In genomic region chr1:168735987-168736386, GRCh38 we compare ENCODE assay signal across 22 cellular contexts.
"Had no signal": no experiment of that assay in that cellular context is flagged by ENCODE, and none has a peak within 500 bp of the region (broad histone marks: within the 10 kb centered on the region; RNA-seq: fewer than 3 reads in every experiment).

No MANE protein-coding gene starts in this region.

- DNase-seq: stimulated activated CD4-positive, alpha-beta T cell treated with anti-CD3 and anti-CD28 coated beads, Interleukin-2, amount 100 ng/mL, for 48 hours; stimulated activated CD4-positive, alpha-beta T cell treated with anti-CD3 and anti-CD28 coated beads, Interleukin-4, amount 100 ng/mL, for 1 hour; stimulated activated CD4-positive, alpha-beta T cell treated with anti-CD3 and anti-CD28 coated beads, Interleukin-4, amount 100 ng/mL, for 24 hours; stimulated activated CD4-positive, alpha-beta T cell treated with anti-CD3 and anti-CD28 coated beads, Interleukin-4, amount 100 ng/mL, for 4 hours; stimulated activated CD8-positive, alpha-beta memory T cell treated with anti-CD3 and anti-CD28 coated beads, Interleukin-4, amount 100 ng/mL, for 48 hours; stimulated activated naive B cell treated with anti-CD40 and anti-IgM and Interleukin-4, amounts not matched to agents 10 μg/mL and 1 μg/mL and 100 μg/mL, for 72 hours; stimulated activated naive CD4-positive, alpha-beta T cell; stimulated activated naive CD4-positive, alpha-beta T cell treated with Interleukin-2 at 50 U/mL for 16 hours; stimulated activated naive CD8-positive, alpha-beta T cell treated with anti-CD3 and anti-CD28 coated beads, Interleukin-15, amount 100 ng/mL, for 72 hours; stimulated activated naive CD8-positive, alpha-beta T cell treated with anti-CD3 and anti-CD28 coated beads, Interleukin-15, Interleukin-2, amounts not matched to agents 100 U/mL and 50 U/mL, for 24 hours; stomach; substantia nigra; testis; thyroid gland; tibial artery; transverse colon; trophoblast cell; upper lobe of left lung; upper lobe of right lung; uterus had no signal

- ATAC-seq: stimulated activated effector memory CD8-positive, alpha-beta T cell treated with anti-CD3 and anti-CD28 coated beads, Interleukin-12 subunit alpha, Interleukin-12 subunit beta, amount 100 ng/mL, for 72 hours; stimulated activated memory B cell treated with anti-CD40 and anti-IgM and Interleukin-4, amounts not matched to agents 10 μg/mL and 1 μg/mL and 100 μg/mL, for 72 hours; stimulated activated naive B cell treated with anti-CD40 and anti-IgM and Interleukin-4, amounts not matched to agents 10 μg/mL and 1 μg/mL and 100 μg/mL, for 72 hours; stimulated activated naive CD8-positive, alpha-beta T cell treated with anti-CD3 and anti-CD28 coated beads, Interleukin-15, amount 100 ng/mL, for 72 hours; stimulated activated naive CD8-positive, alpha-beta T cell treated with anti-CD3 and anti-CD28 coated beads, Interleukin-15, Interleukin-2, amounts not matched to agents 100 U/mL and 50 U/mL, for 24 hours; upper lobe of right lung had no signal
